24 cellular contexts compared by ENCODE assay signal in genomic region chr3:43796041-43796596, GRCh38.
A peak's percentile ranks its signal among the peaks of the same experiment; 100 is the strongest.
DNase-seq lines count a peak whose midpoint lies in the region; ATAC-seq, FAIRE-seq and TF ChIP-seq lines count a peak whose summit lies in the region.
"Had no signal": no experiment of that assay in that cellular context is flagged by ENCODE, and none has a peak within 500 bp of the region (broad histone marks: within the 10 kb centered on the region; RNA-seq: fewer than 3 reads in every experiment).

No MANE protein-coding gene starts in this region.

- H3K23ac ChIP-seq in trophoblast cell (ENCODE audit: low read length) = no peak overlapping the region

- H3K36me3 Mint-ChIP-seq in T-cell = no peaks in the 10 kb centered on the region
- H3K36me3 Mint-ChIP-seq: CD8-positive, alpha-beta T cell had no signal

- no peak overlapping the region for H2AK5ac ChIP-seq in trophoblast cell (ENCODE audit: low read length)

- no peaks in the 10 kb centered on the region for H3K9me1 ChIP-seq in endothelial cell of umbilical vein (replicated peaks; ENCODE audit: control insufficient read depth, extremely low read depth, insufficient read depth, low read length)

- H3K27ac ChIP-seq in endothelial cell of umbilical vein (ENCODE audit: insufficient read depth, low read depth, low read length) (no peak overlapping the region), trophoblast cell (ENCODE audit: low read depth, low read length) (no peak overlapping the region)
- H3K27ac ChIP-seq: coronary artery, heart right ventricle, uterus had no signal

- H3K79me2 ChIP-seq in endothelial cell of umbilical vein (ENCODE audit: control insufficient read depth, insufficient read depth, low read length) (no peaks in the 10 kb centered on the region), trophoblast cell (ENCODE audit: control insufficient read depth, insufficient read depth, low read length, poor library complexity) (no peaks in the 10 kb centered on the region)

- H3K4me3 ChIP-seq in endothelial cell of umbilical vein (replicated peaks in 1 of 3; ENCODE audit: insufficient read depth in 1 of 3, low read depth in 1 of 3, low read length in 3 of 3) = no peak overlapping the region
- peak overlapping the region; percentile 4 for H3K4me3 ChIP-seq in trophoblast cell (ENCODE audit: low read depth, low read length)
- H3K4me3 ChIP-seq: coronary artery, GM12878, heart right ventricle, uterus had no signal

- H2BK12ac ChIP-seq in trophoblast cell (ENCODE audit: low read length) = no peak overlapping the region

- H3K9me3 ChIP-seq in endothelial cell of umbilical vein (replicated peaks; ENCODE audit: control insufficient read depth, insufficient read depth, low read length) (no peaks in the 10 kb centered on the region), trophoblast cell (ENCODE audit: insufficient read depth, low read depth, low read length) (peaks cover 4% of the 10 kb centered on the region)
- H3K9me3 ChIP-seq: uterus had no signal

- no peaks in the 10 kb centered on the region for H3K9me3 Mint-ChIP-seq in T-cell
- H3K9me3 Mint-ChIP-seq: activated CD4-positive, alpha-beta memory T cell treated with anti-CD3 and anti-CD28 coated beads, Interleukin-2, amount 10 ng/mL, durations not matched to agents 7 days and 5 days had no signal

- no peak overlapping the region for H4K12ac ChIP-seq in trophoblast cell (ENCODE audit: low read depth, low read length)

- BruUV-seq in endothelial cell of umbilical vein (replicated peaks; lab: Mats Ljungman, UMichigan) = no TSS peak

- H3K27me3 Mint-ChIP-seq in T-cell = peaks cover 25 to 27% of the 10 kb centered on the region in 2 donors

- H2BK120ac ChIP-seq in trophoblast cell (ENCODE audit: insufficient read depth, low read length, poor library complexity) = no peak overlapping the region

- H3K4me1 ChIP-seq in endothelial cell of umbilical vein (ENCODE audit: control insufficient read depth, extremely low read depth, insufficient read depth, low read length) (no peaks in the 10 kb centered on the region), trophoblast cell (ENCODE audit: control insufficient read depth in 1 of 2, insufficient read depth in 2 of 2, low read length in 2 of 2) (no peaks in the 10 kb centered on the region)
- H3K4me1 ChIP-seq: heart right ventricle, uterus had no signal

- no peaks in the 10 kb centered on the region for H3K4me1 Mint-ChIP-seq in T-cell
- H3K4me1 Mint-ChIP-seq: activated CD4-positive, alpha-beta memory T cell treated with anti-CD3 and anti-CD28 coated beads, Interleukin-2, amount 10 ng/mL, durations not matched to agents 7 days and 5 days; nephron had no signal

- DNase-seq in ELR (ENCODE audit: low read depth) = peak; percentile 60
- peak; percentile 34 for DNase-seq in M059J (ENCODE audit: low read depth)
- DNase-seq in endothelial cell of umbilical vein (ENCODE audit: low read depth, low spot score) = no peak
- no peak for DNase-seq in trophoblast cell
- DNase-seq in H4 (ENCODE audit: low spot score) = no peak
- no peak for DNase-seq in T-cell
- no peak for DNase-seq in T-helper 9 cell
- DNase-seq: activated CD4-positive, alpha-beta memory T cell treated with anti-CD3 and anti-CD28 coated beads, Interleukin-2, amount 10 ng/mL, durations not matched to agents 7 days and 5 days; activated gamma-delta T cell treated with Interleukin-2 at 50 U/mL for 16 hours; activated T-cell treated with anti-CD3 and anti-CD28 coated beads, Interleukin-2, amount 50 U/mL, for 1 hour; CD8-positive, alpha-beta T cell; DMS153; heart right ventricle; Kasumi-1; left ventricle myocardium superior; midbrain; NCI-H1436 treated with DMSO at 0.1 percent for 48 hours; NCI-H2171; NCI-H524 treated with DMSO at 0.1 percent for 48 hours; uterus had no signal

- H3K27ac Mint-ChIP-seq in T-cell = no peak overlapping the region
- H3K27ac Mint-ChIP-seq: activated CD4-positive, alpha-beta memory T cell treated with anti-CD3 and anti-CD28 coated beads, Interleukin-2, amount 10 ng/mL, durations not matched to agents 7 days and 5 days; CD8-positive, alpha-beta T cell; nephron had no signal

- H2AFZ ChIP-seq in endothelial cell of umbilical vein (ENCODE audit: low read depth, low read length) (no peak overlapping the region), trophoblast cell (ENCODE audit: insufficient read depth, low read length, poor library complexity) (no peak overlapping the region)

- H3K4ac ChIP-seq in trophoblast cell (ENCODE audit: low read depth, low read length) = no peak overlapping the region

- TF ChIP-seq POLR2A in endothelial cell of umbilical vein (IDR thresholded peaks at IDR 0.05; ENCODE audit: low read depth, low read length) = no peak

- FAIRE-seq in endothelial cell of umbilical vein (lab: Jason Lieb, UNC) = no peak
- FAIRE-seq: GM12878, RCC 7860 had no signal

- ATAC-seq in T-cell (replicated peaks in 1 of 4) = no peak
- ATAC-seq: CD8-positive, alpha-beta T cell; GM12878; heart right ventricle; left ventricle myocardium superior had no signal

- no peaks in the 10 kb centered on the region for H3K79me1 ChIP-seq in trophoblast cell (ENCODE audit: low read length)

- POLR2A ChIA-PET in endothelial cell of umbilical vein (lab: Charles Lee) = no interaction called here
- POLR2A ChIA-PET in T-cell (lab: Charles Lee) = no interaction called here

- H3K14ac ChIP-seq in trophoblast cell (ENCODE audit: low read length) = no peak overlapping the region

- H3K36me3 ChIP-seq in endothelial cell of umbilical vein (ENCODE audit: control insufficient read depth in 2 of 2, extremely low read depth in 1 of 2, insufficient read depth in 2 of 2, low read length in 2 of 2) = no peaks in the 10 kb centered on the region
- no peaks in the 10 kb centered on the region for H3K36me3 ChIP-seq in trophoblast cell (ENCODE audit: control insufficient read depth in 1 of 2, insufficient read depth in 2 of 2, low read length in 2 of 2)
- H3K36me3 ChIP-seq: heart right ventricle, uterus had no signal

- H4K8ac ChIP-seq in trophoblast cell (ENCODE audit: low read depth, low read length) = no peak overlapping the region

- TF ChIP-seq CTCF in endothelial cell of umbilical vein (IDR thresholded peaks at IDR 0.05; ENCODE audit: extremely low read depth in 1 of 2, insufficient read depth in 1 of 2, low read depth in 1 of 2, low read length in 2 of 2) = no peak

- H3K27me3 ChIP-seq in endothelial cell of umbilical vein (ENCODE audit: control insufficient read depth in 2 of 2, insufficient read depth in 2 of 2, low read length in 2 of 2) = peaks cover 10 to 11% of the 10 kb centered on the region in 2 experiments
- H3K27me3 ChIP-seq in trophoblast cell (ENCODE audit: insufficient read depth, low read length) = no peaks in the 10 kb centered on the region
- H3K27me3 ChIP-seq: uterus had no signal

- no peak overlapping the region for H4K91ac ChIP-seq in trophoblast cell (ENCODE audit: low read depth, low read length)

- intact Hi-C loops in endothelial cell of umbilical vein (cut with micrococcal nuclease) = no loop called here

- H3K18ac ChIP-seq in trophoblast cell (ENCODE audit: low read length) = no peak overlapping the region

- H2BK5ac ChIP-seq in trophoblast cell (ENCODE audit: low read depth, low read length, poor library complexity) = no peak overlapping the region

- H3K4me2 ChIP-seq in endothelial cell of umbilical vein (ENCODE audit: insufficient read depth, low read length) = no peak overlapping the region
- no peak overlapping the region for H3K4me2 ChIP-seq in trophoblast cell (ENCODE audit: low read length)

- H3K9ac ChIP-seq in endothelial cell of umbilical vein (replicated peaks; ENCODE audit: extremely low read depth, insufficient read depth, low read length) = no peak overlapping the region
- H3K9ac ChIP-seq in trophoblast cell (ENCODE audit: low read length) = no peak overlapping the region

- H4K20me1 ChIP-seq in endothelial cell of umbilical vein (replicated peaks; ENCODE audit: control insufficient read depth, extremely low read depth, insufficient read depth, low read length) = no peaks in the 10 kb centered on the region

- no peak overlapping the region for H3K4me3 Mint-ChIP-seq in T-cell
- H3K4me3 Mint-ChIP-seq: activated CD4-positive, alpha-beta memory T cell treated with anti-CD3 and anti-CD28 coated beads, Interleukin-2, amount 10 ng/mL, durations not matched to agents 7 days and 5 days; CD8-positive, alpha-beta T cell; nephron had no signal

- dilution Hi-C loops in endothelial cell of umbilical vein (cut with MboI; ENCODE audit: extremely low pct_ligation_motif_present, low sequenced_read_pairs) = no loop called here

- WGBS in trophoblast cell (ENCODE audit: extremely low coverage, insufficient coverage, insufficient read length) = no CpG with 5 or more reads among the region's 7 CpGs

- CTCF ChIA-PET in endothelial cell of umbilical vein (lab: Charles Lee) (no interaction called here), T-cell (lab: Charles Lee) (no interaction called here)

TF ChIP-seq in endothelial cell of umbilical vein, 7 proteins besides CTCF, POLR2A, EP300 and RAD21:
- TF ChIP-seq JUN (IDR thresholded peaks at IDR 0.05; ENCODE audit: borderline replicate concordance, insufficient read depth, insufficient read length, low read depth) (no peak), FOS (IDR thresholded peaks at IDR 0.05; ENCODE audit: borderline replicate concordance, insufficient read depth, low read length) (peak; percentile 15)

Comparison
In these comparisons a context has a peak if more than half of its experiments do, and no peak if none do; other contexts are left out.
1. DNase-seq: peak in ELR (single experiment) and M059J (single experiment); none in endothelial cell of umbilical vein (single experiment), trophoblast cell (0 of 2), H4 (single experiment), T-cell (0 of 34) and T-helper 9 cell (single experiment).